In genomic region chr6:90413396-90413795, GRCh38 we compare ENCODE assay signal across 12 cellular contexts.
DNase-seq lines count a peak whose midpoint lies in the region; ATAC-seq, FAIRE-seq and TF ChIP-seq lines count a peak whose summit lies in the region.
"Had no signal": no experiment of that assay in that cellular context is flagged by ENCODE, and none has a peak within 500 bp of the region (broad histone marks: within the 10 kb centered on the region; RNA-seq: fewer than 3 reads in every experiment).

No MANE protein-coding gene starts in this region.

- peak overlapping the region; percentile 79 for H3K4me3 Mint-ChIP-seq in central memory CD8-positive, alpha-beta T cell
- peak overlapping the region; percentile 60 to 69 (median 62) for H3K4me3 Mint-ChIP-seq in nephron

- H3K27me3 ChIP-seq in AG04450 (ENCODE audit: control insufficient read depth, insufficient read depth, low read length) (peaks cover 3% of the 10 kb centered on the region), HUES64 (ENCODE audit: insufficient read depth, low read length) (peaks cover 7% of the 10 kb centered on the region; the same call in 1 of the 2 replicates)

- H3K27ac ChIP-seq in AG04450 (ENCODE audit: low read depth, low read length) (no peak overlapping the region), HUES64 (ENCODE audit: low read depth, low read length) (no peak overlapping the region)

- DNase-seq in AG04450 (ENCODE audit: low read depth, low spot score): no peak
- DNase-seq in central memory CD8-positive, alpha-beta T cell (ENCODE audit: low spot score in 2 of 2): no peak
- DNase-seq in urothelium cell line (ENCODE audit: low spot score): no peak
- DNase-seq in UCSD-AML1 (lab: John Stamatoyannopoulos, UW; ENCODE audit: unreplicated experiment): no peak
- DNase-seq: dermis blood vessel endothelial cell; KG1; NK-92 treated with Interleukin-12 subunit alpha and Interleukin-12 subunit beta, amount 100 ng/mL, for 24 hours had no signal

- H3K9me3 Mint-ChIP-seq in central memory CD8-positive, alpha-beta T cell: peaks cover 6% of the 10 kb centered on the region
- H3K9me3 Mint-ChIP-seq in nephron: no peaks in the 10 kb centered on the region

- peaks cover 32% of the 10 kb centered on the region for H3K4me1 Mint-ChIP-seq in central memory CD8-positive, alpha-beta T cell
- peaks cover 8% of the 10 kb centered on the region for H3K4me1 Mint-ChIP-seq in nephron

- H3K36me3 Mint-ChIP-seq in central memory CD8-positive, alpha-beta T cell (ENCODE audit: insufficient read depth): peaks cover 16% of the 10 kb centered on the region
- H3K36me3 Mint-ChIP-seq in nephron (ENCODE audit: low read depth): no peaks in the 10 kb centered on the region

- H3K27me3 Mint-ChIP-seq in central memory CD8-positive, alpha-beta T cell: no peaks in the 10 kb centered on the region
- H3K27me3 Mint-ChIP-seq in nephron (ENCODE audit: low read depth): peaks cover 7% of the 10 kb centered on the region

- peaks cover 23% of the 10 kb centered on the region for H3K4me1 ChIP-seq in HUES64 (ENCODE audit: insufficient read depth, low read length)

- POLR2A ChIA-PET in AG04450 (lab: Yijun Ruan, JAX): interaction anchor here (0.6 to 1.5 kb wide), 2 partner anchors 10 to 36 kb away, joined by 3 to 5 read pairs; no protein-coding TSS in a partner anchor

- no peak for TF ChIP-seq CTCF in AG04450 (IDR thresholded peaks at IDR 0.05; ENCODE audit: low read depth, low read length)
- no peak for TF ChIP-seq CTCF in nephron (IDR thresholded peaks at IDR 0.05; ENCODE audit: unreplicated experiment in 3 of 3)

- H3K9ac ChIP-seq in HUES64 (ENCODE audit: low read depth, low read length): 0 out of 2 replicates have a peak overlapping the region, but pooled peaks have one; percentile 11

- CTCF ChIA-PET in AG04450 (lab: Charles Lee): interaction anchor here (1.0 kb wide), 1 partner anchor 21 kb away, joined by 4 read pairs; no protein-coding TSS in a partner anchor

- no peaks in the 10 kb centered on the region for H3K36me3 ChIP-seq in HUES64 (ENCODE audit: insufficient read depth, low read length)

- H3K9me3 ChIP-seq in AG04450 (ENCODE audit: control insufficient read depth, insufficient read depth, low read length): no peaks in the 10 kb centered on the region
- no peaks in the 10 kb centered on the region for H3K9me3 ChIP-seq in HUES64 (ENCODE audit: insufficient read depth, low read depth, low read length)

- WGBS in HUES64: 46% methylated on average over 14 of the region's 14 CpGs

- ATAC-seq in central memory CD8-positive, alpha-beta T cell (replicated peaks; ENCODE audit: extremely low read depth, poor library complexity, severe bottlenecking): no peak
- ATAC-seq in GM21423 (IDR thresholded peaks at IDR 0.05; ENCODE audit: unreplicated experiment): no peak
- no peak for ATAC-seq in HG03439 (IDR thresholded peaks at IDR 0.05; ENCODE audit: unreplicated experiment)
- ATAC-seq: left lobe of liver had no signal

- no peak for FAIRE-seq in urothelium cell line (lab: Jason Lieb, UNC)

- peak overlapping the region; percentile 100 for H3K27ac Mint-ChIP-seq in central memory CD8-positive, alpha-beta T cell (ENCODE audit: low read depth)
- H3K27ac Mint-ChIP-seq in nephron: peak overlapping the region in 2 of 3 experiments; percentile 12 to 21

- H3K4me3 ChIP-seq in AG04450 (ENCODE audit: low read depth, low read length) (peak overlapping the region; percentile 39), HUES64 (ENCODE audit: low read length) (peak overlapping the region; percentile 42)
